8 cellular contexts compared by ENCODE assay signal in genomic region chr7:106714590-106715442, GRCh38. TPM values are rescaled to one million over a fixed set of nuclear protein-coding genes. Genes with fewer than 3 reads are reported as not detected.
DNase-seq lines count a peak whose midpoint lies in the region; TF ChIP-seq lines count a peak whose summit lies in the region.
"Not testable (repeated sequence)": the region's sequence is repeated elsewhere in the genome, so short reads cannot be mapped to it uniquely, and the experiment has no call there.

No MANE protein-coding gene starts in this region.

- H3K27ac ChIP-seq in mammary epithelial cell (ENCODE audit: insufficient read depth, low read depth, low read length) = not testable (repeated sequence)

- CTCF ChIA-PET in mammary epithelial cell (lab: Charles Lee; ENCODE audit: low non-redundant PET) = interaction anchor here (0.6 kb wide), 1 partner anchor 17 kb away, joined by 4 read pairs; no protein-coding TSS in a partner anchor

- H3K4me3 Mint-ChIP-seq in activated T-cell treated with anti-CD3 and anti-CD28 coated beads, Interleukin-2, amount 50 U/mL, for 24 hours; activated naive CD8-positive, alpha-beta T cell treated with anti-CD3 and anti-CD28 coated beads for 36 hours: not testable (repeated sequence)

- dilution Hi-C loops in mammary epithelial cell (cut with HindIII; ENCODE audit: low sequenced_read_pairs) = not testable (repeated sequence)

- H3K36me3 Mint-ChIP-seq in activated T-cell treated with anti-CD3 and anti-CD28 coated beads, Interleukin-2, amount 50 U/mL, for 24 hours (ENCODE audit: low read depth) = not testable (repeated sequence)
- H3K36me3 Mint-ChIP-seq in activated naive CD8-positive, alpha-beta T cell treated with anti-CD3 and anti-CD28 coated beads for 36 hours = peaks cover 19% of the 10 kb centered on the region

- whole genome bisulfite sequencing in mammary epithelial cell (ENCODE audit: low coverage, missing lambda C conversion rate) = 84% methylated on average over 6 of the region's 6 CpGs

- H3K9me3 Mint-ChIP-seq in activated T-cell treated with anti-CD3 and anti-CD28 coated beads, Interleukin-2, amount 50 U/mL, for 24 hours = not testable (repeated sequence)
- peaks cover 16% of the 10 kb centered on the region for H3K9me3 Mint-ChIP-seq in activated naive CD8-positive, alpha-beta T cell treated with anti-CD3 and anti-CD28 coated beads for 36 hours

- not testable (repeated sequence) for H3K9me3 ChIP-seq in mammary epithelial cell (replicated peaks; ENCODE audit: insufficient read depth, low read length)

- peaks cover 23% of the 10 kb centered on the region for H3K4me1 ChIP-seq in mammary epithelial cell (ENCODE audit: insufficient read depth, low read length)

- intact Hi-C loops in mammary epithelial cell (cut with micrococcal nuclease) = loop anchor here (5.0 kb wide), 1 partner anchor 38 kb away; no protein-coding TSS in a partner anchor

- not testable (repeated sequence) for H4K20me1 ChIP-seq in mammary epithelial cell (ENCODE audit: insufficient read depth, low read length)

- H3K79me2 ChIP-seq in mammary epithelial cell (ENCODE audit: insufficient read depth, low read length) = not testable (repeated sequence)

- H3K36me3 ChIP-seq in mammary epithelial cell (ENCODE audit: insufficient read depth, low read length) = not testable (repeated sequence)

- not testable (repeated sequence) for TF ChIP-seq CTCF in mammary epithelial cell (conservative IDR thresholded peaks at IDR 0.05 in 1 of 2, IDR thresholded peaks at IDR 0.05 in 1 of 2; ENCODE audit: extremely low read depth in 1 of 2, insufficient read depth in 1 of 2, low read depth in 1 of 2, low read length in 2 of 2)

- BruUV-seq in mammary epithelial cell (replicated peaks; lab: Mats Ljungman, UMichigan) = not testable (repeated sequence)

- H3K27me3 ChIP-seq in mammary epithelial cell (ENCODE audit: insufficient read depth, low read length) = not testable (repeated sequence)

- H3K27ac Mint-ChIP-seq in activated T-cell treated with anti-CD3 and anti-CD28 coated beads, Interleukin-2, amount 50 U/mL, for 24 hours = peak overlapping the region; percentile 68
- H3K27ac Mint-ChIP-seq in activated naive CD8-positive, alpha-beta T cell treated with anti-CD3 and anti-CD28 coated beads for 36 hours = peak overlapping the region; percentile 37

- not testable (repeated sequence) for H2AFZ ChIP-seq in mammary epithelial cell (ENCODE audit: low read depth, low read length)

- H3K9ac ChIP-seq in mammary epithelial cell (ENCODE audit: insufficient read depth, low read length) = not testable (repeated sequence)

- in situ Hi-C loops in mammary epithelial cell (cut with MboI; ENCODE audit: low sequenced_read_pairs in 2 of 2) = not testable (repeated sequence)

- not testable (repeated sequence) for H3K4me3 ChIP-seq in mammary epithelial cell (replicated peaks in 1 of 3; ENCODE audit: insufficient read depth in 1 of 3, low read depth in 2 of 3, low read length in 3 of 3)

- DNase-seq in A172 (ENCODE audit: low spot score) = peak; percentile 19
- peak; percentile 57 for DNase-seq in GM04504 (ENCODE audit: low read depth)
- peak; percentile 62 for DNase-seq in LHCN-M2 (ENCODE audit: low read depth)
- DNase-seq in SW480 (ENCODE audit: low spot score) = peak; percentile 26
- DNase-seq in activated T-cell treated with anti-CD3 and anti-CD28 coated beads, Interleukin-2, amount 50 U/mL, for 24 hours; activated naive CD8-positive, alpha-beta T cell treated with anti-CD3 and anti-CD28 coated beads for 36 hours: not testable (repeated sequence)
- DNase-seq in mammary epithelial cell = peak; percentile 33
- DNase-seq in iris pigment epithelial cell (ENCODE audit: low read depth) = peak; percentile 65

- not testable (repeated sequence) for H3K27me3 Mint-ChIP-seq in activated T-cell treated with anti-CD3 and anti-CD28 coated beads, Interleukin-2, amount 50 U/mL, for 24 hours; activated naive CD8-positive, alpha-beta T cell treated with anti-CD3 and anti-CD28 coated beads for 36 hours

- not testable (repeated sequence) for H3K4me2 ChIP-seq in mammary epithelial cell (ENCODE audit: insufficient read depth, low read depth, low read length)

- H3K4me1 Mint-ChIP-seq in activated T-cell treated with anti-CD3 and anti-CD28 coated beads, Interleukin-2, amount 50 U/mL, for 24 hours (ENCODE audit: low read depth); activated naive CD8-positive, alpha-beta T cell treated with anti-CD3 and anti-CD28 coated beads for 36 hours: not testable (repeated sequence)

RNA-seq across cellular contexts. Expression of gene CCDC71L, which starts 53.9 kb away (rescaled TPM):
- 20.6 TPM in 2 replicates for total RNA-seq in A172 (2014; rRNA removed; shearing (Covaris generic))
- total RNA-seq in LHCN-M2 (2014; rRNA removed) (44.4 and 54.9 TPM in 2 replicates), mammary epithelial cell (10 to 100 TPM; 32.2 to 37.8 TPM)
- 26.7 TPM for polyA plus RNA-seq in LHCN-M2 (2012)
- 10 to 100 TPM; 16.4 to 17.8 TPM for total RNA-seq in activated naive CD8-positive, alpha-beta T cell treated with anti-CD3 and anti-CD28 coated beads for 36 hours
- polyA plus RNA-seq in mammary epithelial cell = 14.0 TPM
- polyA minus RNA-seq in mammary epithelial cell = 15.1 TPM
